ENCODE assay signal across 27 cellular contexts in the genomic region with DNA sequence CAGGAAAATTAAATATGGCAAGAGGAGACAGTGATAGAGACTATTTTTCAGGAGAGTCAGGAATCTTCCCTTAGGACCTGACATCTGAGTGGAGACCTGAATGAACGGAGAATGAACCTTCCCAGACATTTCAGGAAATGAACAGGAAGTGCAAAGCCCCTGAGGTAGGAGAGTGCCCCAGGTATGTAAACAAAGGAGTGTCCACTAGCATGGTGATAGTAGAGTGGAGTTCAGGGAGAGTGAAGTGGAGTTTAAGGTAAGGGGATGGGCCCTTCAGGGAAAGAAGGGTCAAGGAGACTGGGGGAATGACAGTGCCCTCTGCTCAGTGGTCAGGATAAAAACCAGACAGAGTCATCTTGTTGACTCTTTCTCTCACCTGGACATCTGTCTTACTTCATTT. TPM values are rescaled to one million over a fixed set of nuclear protein-coding genes. Genes with fewer than 3 reads are reported as not detected.
"Had no signal": no experiment of that assay in that cellular context is flagged by ENCODE, and none has a peak within 500 bp of the region (broad histone marks: within the 10 kb centered on the region; RNA-seq: fewer than 3 reads in every experiment).

No MANE protein-coding gene starts in this region.

- ATAC-seq: activated CD8-positive, alpha-beta memory T cell treated with anti-CD3 and anti-CD28 coated beads, Interleukin-2, amount 10 ng/mL, durations not matched to agents 7 days and 5 days; activated CD8-positive, alpha-beta T cell treated with anti-CD3 and anti-CD28 coated beads, Interleukin-2, amount 10 ng/mL, durations not matched to agents 7 days and 5 days; activated naive CD4-positive, alpha-beta T cell treated with anti-CD3 and anti-CD28 coated beads, Interleukin-2, amount 50 U/mL, for 72 hours; activated T-cell treated with anti-CD3 and anti-CD28 coated beads, Interleukin-2, amount 50 U/mL, for 72 hours; esophagus mucosa; heart left ventricle; natural killer cell; right lobe of liver; stimulated activated naive CD8-positive, alpha-beta T cell treated with anti-CD3 and anti-CD28 coated beads, Interleukin-15, Interleukin-2, amounts not matched to agents 100 U/mL and 50 U/mL, for 24 hours had no signal

- H3K36me3 ChIP-seq: heart left ventricle, left ventricle myocardium inferior, right lobe of liver, transverse colon had no signal

- H3K9me3 ChIP-seq: heart left ventricle, left ventricle myocardium inferior, right lobe of liver, testis had no signal

- H3K27me3 ChIP-seq: heart left ventricle, right lobe of liver, testis, transverse colon had no signal

- H3K4me1 ChIP-seq: right lobe of liver had no signal

- DNase-seq: activated CD4-positive, alpha-beta T cell treated with anti-CD3 and anti-CD28 coated beads for 1 hour; activated CD8-positive, alpha-beta memory T cell treated with anti-CD3 and anti-CD28 coated beads, Interleukin-2, amount 10 ng/mL, durations not matched to agents 7 days and 5 days; activated CD8-positive, alpha-beta T cell treated with anti-CD3 and anti-CD28 coated beads, Interleukin-2, amount 10 ng/mL, durations not matched to agents 7 days and 5 days; activated naive CD4-positive, alpha-beta T cell; activated T-cell treated with anti-CD3 and anti-CD28 coated beads for 4 hours; activated T-cell treated with anti-CD3 and anti-CD28 coated beads, Interleukin-2, amount 50 U/mL, for 72 hours; endodermal cell; foreskin fibroblast; heart left ventricle; kidney glomerular epithelial cell; left ventricle myocardium inferior; natural killer cell; right lobe of liver; stimulated activated CD4-positive, alpha-beta T cell treated with anti-CD3 and anti-CD28 coated beads, Interleukin-12 subunit alpha, Interleukin-12 subunit beta, amount 100 ng/mL, for 4 hours; stimulated activated CD4-positive, alpha-beta T cell treated with anti-CD3 and anti-CD28 coated beads, Interleukin-4, amount 100 ng/mL, for 1 hour; stimulated activated naive CD8-positive, alpha-beta T cell treated with anti-CD3 and anti-CD28 coated beads, Interleukin-15, Interleukin-2, amounts not matched to agents 100 U/mL and 50 U/mL, for 24 hours; T1000; testis; transverse colon had no signal

- H3K4me3 ChIP-seq: heart left ventricle, left ventricle myocardium inferior, lung, right lobe of liver, testis, transverse colon had no signal

- H3K27ac ChIP-seq: heart left ventricle, left ventricle myocardium inferior, right lobe of liver, testis, transverse colon had no signal

RNA-seq across cellular contexts. Expression of a gene that starts 19.3 kb away (rescaled TPM):
- total RNA-seq: activated CD8-positive, alpha-beta memory T cell treated with anti-CD3 and anti-CD28 coated beads, Interleukin-2, amount 10 ng/mL, durations not matched to agents 7 days and 5 days; activated CD8-positive, alpha-beta T cell treated with anti-CD3 and anti-CD28 coated beads, Interleukin-2, amount 10 ng/mL, durations not matched to agents 7 days and 5 days; activated naive CD4-positive, alpha-beta T cell treated with anti-CD3 and anti-CD28 coated beads, Interleukin-2, amount 50 U/mL, for 72 hours; activated T-cell treated with anti-CD3 and anti-CD28 coated beads, Interleukin-2, amount 50 U/mL, for 72 hours; bronchial epithelial cell; endodermal cell; esophagus mucosa; left ventricle myocardium inferior; lung; mesothelial cell of epicardium; natural killer cell; progenitor cell of endocrine pancreas; renal cortical epithelial cell; transverse colon had no signal
- polyA plus RNA-seq: heart left ventricle, urinary bladder had no signal

RNA-seq across cellular contexts. Expression of a gene that starts 28.8 kb away (rescaled TPM):
- total RNA-seq: activated CD8-positive, alpha-beta memory T cell treated with anti-CD3 and anti-CD28 coated beads, Interleukin-2, amount 10 ng/mL, durations not matched to agents 7 days and 5 days; activated CD8-positive, alpha-beta T cell treated with anti-CD3 and anti-CD28 coated beads, Interleukin-2, amount 10 ng/mL, durations not matched to agents 7 days and 5 days; activated naive CD4-positive, alpha-beta T cell treated with anti-CD3 and anti-CD28 coated beads, Interleukin-2, amount 50 U/mL, for 72 hours; activated T-cell treated with anti-CD3 and anti-CD28 coated beads, Interleukin-2, amount 50 U/mL, for 72 hours; natural killer cell had no signal

RNA-seq across cellular contexts. Expression of a gene that starts 30.2 kb away (rescaled TPM):
- total RNA-seq: activated CD8-positive, alpha-beta memory T cell treated with anti-CD3 and anti-CD28 coated beads, Interleukin-2, amount 10 ng/mL, durations not matched to agents 7 days and 5 days; activated CD8-positive, alpha-beta T cell treated with anti-CD3 and anti-CD28 coated beads, Interleukin-2, amount 10 ng/mL, durations not matched to agents 7 days and 5 days; activated T-cell treated with anti-CD3 and anti-CD28 coated beads, Interleukin-2, amount 50 U/mL, for 72 hours; left ventricle myocardium inferior; progenitor cell of endocrine pancreas had no signal
